Comparison of ENCODE assay signal across 23 cellular contexts in genomic region chr16:77913738-77914263, GRCh38.
"Had no signal": no experiment of that assay in that cellular context is flagged by ENCODE, and none has a peak within 500 bp of the region (broad histone marks: within the 10 kb centered on the region; RNA-seq: fewer than 3 reads in every experiment).

No MANE protein-coding gene starts in this region.

- H3K9me3 ChIP-seq: lower lobe of right lung, pancreas, right lobe of liver, suprapubic skin, transverse colon, uterus had no signal

- FAIRE-seq: astrocyte, keratinocyte, pancreas, small intestine had no signal

- H3K4me1 ChIP-seq: pancreas, right lobe of liver, suprapubic skin, uterus had no signal

- H3K27me3 Mint-ChIP-seq: stimulated activated naive CD8-positive, alpha-beta T cell treated with anti-CD3 and anti-CD28 coated beads, Interleukin-15, Interleukin-2, amounts not matched to agents 100 ng/mL and 50 ng/mL, for 24 hours had no signal

- DNase-seq: activated CD4-positive, alpha-beta T cell treated with anti-CD3 and anti-CD28 coated beads for 1 hour; activated CD4-positive, alpha-beta T cell treated with anti-CD3 and anti-CD28 coated beads, Interleukin-2, amount 50 U/mL, for 4 hours; activated effector memory CD4-positive, alpha-beta T cell treated with anti-CD3 and anti-CD28 coated beads, Interleukin-2, amount 50 U/mL, for 16 hours; activated naive CD4-positive, alpha-beta T cell treated with anti-CD3 and anti-CD28 coated beads, Interleukin-2, amount 50 U/mL, for 16 hours; activated T-cell treated with anti-CD3 and anti-CD28 coated beads, Interleukin-2, amount 50 U/mL, for 72 hours; foreskin melanocyte; head of caudate nucleus; lower lobe of right lung; nephron progenitor cell; pancreas; right lobe of liver; small intestine; stimulated activated CD4-positive, alpha-beta T cell treated with anti-CD3 and anti-CD28 coated beads, Interleukin-15, amount 100 ng/mL, for 24 hours; stimulated activated CD4-positive, alpha-beta T cell treated with anti-CD3 and anti-CD28 coated beads, Interleukin-2, amount 100 ng/mL, for 48 hours; transverse colon; uterus had no signal

- H3K9me3 Mint-ChIP-seq: activated T-cell treated with anti-CD3 and anti-CD28 coated beads, Interleukin-2, amount 50 U/mL, for 72 hours; nephron progenitor cell; stimulated activated naive CD8-positive, alpha-beta T cell treated with anti-CD3 and anti-CD28 coated beads, Interleukin-15, Interleukin-2, amounts not matched to agents 100 ng/mL and 50 ng/mL, for 24 hours had no signal

- H3K27ac Mint-ChIP-seq: activated T-cell treated with anti-CD3 and anti-CD28 coated beads, Interleukin-2, amount 50 U/mL, for 72 hours; stimulated activated naive CD8-positive, alpha-beta T cell treated with anti-CD3 and anti-CD28 coated beads, Interleukin-15, Interleukin-2, amounts not matched to agents 100 ng/mL and 50 ng/mL, for 24 hours had no signal

- ATAC-seq: activated T-cell treated with anti-CD3 and anti-CD28 coated beads, Interleukin-2, amount 50 U/mL, for 72 hours; lower lobe of right lung; pancreas; right lobe of liver had no signal

- H3K27ac ChIP-seq: cardiac muscle cell, epithelial cell of prostate, lower lobe of right lung, pancreas, right lobe of liver, suprapubic skin, transverse colon, uterus, VCaP had no signal

- H3K36me3 ChIP-seq: cardiac muscle cell, lower lobe of right lung, pancreas, right lobe of liver, suprapubic skin, transverse colon, uterus had no signal

- H3K4me3 ChIP-seq: cardiac muscle cell, lower lobe of right lung, pancreas, right lobe of liver, suprapubic skin, transverse colon, uterus had no signal

- H3K27me3 ChIP-seq: cardiac muscle cell, pancreas, right lobe of liver, transverse colon, uterus had no signal

- H3K4me3 Mint-ChIP-seq: activated T-cell treated with anti-CD3 and anti-CD28 coated beads, Interleukin-2, amount 50 U/mL, for 72 hours; nephron progenitor cell; stimulated activated naive CD8-positive, alpha-beta T cell treated with anti-CD3 and anti-CD28 coated beads, Interleukin-15, Interleukin-2, amounts not matched to agents 100 ng/mL and 50 ng/mL, for 24 hours had no signal
